2 cellular contexts compared by ENCODE assay signal in genomic region chr3:14788644-14789043, GRCh38.
TF ChIP-seq lines count a peak whose summit lies in the region.

No MANE protein-coding gene starts in this region.

TF ChIP-seq in A549, 52 proteins besides CTCF, POLR2A, EP300 and RAD21 (continued from another document):
- TF ChIP-seq REST (IDR thresholded peaks at IDR 0.05), result no peak

TF ChIP-seq in K562, 482 proteins besides CTCF, POLR2A, EP300 and RAD21 (continued from another document):
- TF ChIP-seq, protein P1, sequence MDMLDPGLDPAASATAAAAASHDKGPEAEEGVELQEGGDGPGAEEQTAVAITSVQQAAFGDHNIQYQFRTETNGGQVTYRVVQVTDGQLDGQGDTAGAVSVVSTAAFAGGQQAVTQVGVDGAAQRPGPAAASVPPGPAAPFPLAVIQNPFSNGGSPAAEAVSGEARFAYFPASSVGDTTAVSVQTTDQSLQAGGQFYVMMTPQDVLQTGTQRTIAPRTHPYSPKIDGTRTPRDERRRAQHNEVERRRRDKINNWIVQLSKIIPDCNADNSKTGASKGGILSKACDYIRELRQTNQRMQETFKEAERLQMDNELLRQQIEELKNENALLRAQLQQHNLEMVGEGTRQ (CRISPR knock-in tag; IDR thresholded peaks at IDR 0.05), result peak; percentile 85
- TF ChIP-seq, protein P2, sequence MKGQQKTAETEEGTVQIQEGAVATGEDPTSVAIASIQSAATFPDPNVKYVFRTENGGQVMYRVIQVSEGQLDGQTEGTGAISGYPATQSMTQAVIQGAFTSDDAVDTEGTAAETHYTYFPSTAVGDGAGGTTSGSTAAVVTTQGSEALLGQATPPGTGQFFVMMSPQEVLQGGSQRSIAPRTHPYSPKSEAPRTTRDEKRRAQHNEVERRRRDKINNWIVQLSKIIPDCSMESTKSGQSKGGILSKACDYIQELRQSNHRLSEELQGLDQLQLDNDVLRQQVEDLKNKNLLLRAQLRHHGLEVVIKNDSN (CRISPR knock-in tag; IDR thresholded peaks at IDR 0.05), result peak; percentile 85
- TF ChIP-seq RBM25 (IDR thresholded peaks at IDR 0.05; ENCODE audit: low read depth, low read length, severe bottlenecking), result peak; percentile 18
